Comparison of ENCODE assay signal across 17 cellular contexts in genomic region chr19:31226536-31226935, GRCh38.
A peak's percentile ranks its signal among the peaks of the same experiment; 100 is the strongest.
DNase-seq lines count a peak whose midpoint lies in the region; ATAC-seq, FAIRE-seq and TF ChIP-seq lines count a peak whose summit lies in the region.
"Had no signal": no experiment of that assay in that cellular context is flagged by ENCODE, and none has a peak within 500 bp of the region (broad histone marks: within the 10 kb centered on the region; RNA-seq: fewer than 3 reads in every experiment).

No MANE protein-coding gene starts in this region.

- peak; percentile 16 for FAIRE-seq in HTR-8/SVneo (lab: Jason Lieb, UNC)
- FAIRE-seq: H1, HepG2 had no signal

- H3K27ac ChIP-seq in SK-N-SH (ENCODE audit: low read depth in 2 of 2, low read length in 1 of 2): no peak overlapping the region
- H3K27ac ChIP-seq: 22Rv1, C4-2B had no signal

- no peaks in the 10 kb centered on the region for H4K20me1 ChIP-seq in SK-N-SH (ENCODE audit: insufficient read depth)

- CTCF ChIA-PET in SK-N-SH (lab: Yijun Ruan, JAX): no interaction called here

- peaks cover 0 to 17% of the 10 kb centered on the region in 2 experiments; a peak in 1 of 4 replicates for H3K4me1 ChIP-seq in SK-N-SH (ENCODE audit: control insufficient read depth in 1 of 2, insufficient read depth in 2 of 2, low read depth in 1 of 2, low read length in 1 of 2)
- H3K4me1 ChIP-seq: HAP-1 had no signal

- H3K4me2 ChIP-seq in SK-N-SH: no peak overlapping the region

- no peaks in the 10 kb centered on the region for H3K9me3 ChIP-seq in SK-N-SH
- H3K9me3 ChIP-seq: HAP-1 had no signal

- TF ChIP-seq CTCF in SK-N-SH (IDR thresholded peaks at IDR 0.05): no peak

- DNase-seq in SK-N-SH: no peak
- no peak for DNase-seq in HTR-8/SVneo (ENCODE audit: insufficient read length, low spot score)
- peak; percentile 35 for DNase-seq in fibroblast of gingiva (ENCODE audit: low read depth)
- DNase-seq: ACHN; CD4-positive, alpha-beta memory T cell; DMS79 treated with DMSO at 0.1 percent for 48 hours; GF-D8 had no signal

- no peak for TF ChIP-seq EP300 in SK-N-SH (IDR thresholded peaks at IDR 0.05; ENCODE audit: borderline replicate concordance in 1 of 2, low read depth in 1 of 2, low read length in 1 of 2)

- H3K4me3 ChIP-seq in SK-N-SH (ENCODE audit: low read depth in 2 of 2, low read length in 1 of 2): no peak overlapping the region
- H3K4me3 ChIP-seq: HAP-1 had no signal

- H3K9ac ChIP-seq in SK-N-SH: no peak overlapping the region

- no peak for TF ChIP-seq RAD21 in SK-N-SH (IDR thresholded peaks at IDR 0.05; ENCODE audit: low read length)

- peaks cover 5% of the 10 kb centered on the region for H3F3A ChIP-seq in SK-N-SH (replicated peaks; ENCODE audit: insufficient read depth)

- H3K9me2 ChIP-seq in SK-N-SH: no peaks in the 10 kb centered on the region

- no peaks in the 10 kb centered on the region for H3K79me2 ChIP-seq in SK-N-SH (ENCODE audit: insufficient read depth)

- H2AFZ ChIP-seq in SK-N-SH (ENCODE audit: low read depth): no peak overlapping the region

- POLR2A ChIA-PET in SK-N-SH (lab: Yijun Ruan, JAX): no interaction called here

- ATAC-seq in SK-N-SH treated with all-trans-retinoic acid at 6 μM for 48 hours: no peak
- no peak for ATAC-seq in HG03039 (IDR thresholded peaks at IDR 0.05; ENCODE audit: unreplicated experiment)
- ATAC-seq in HG03175 (IDR thresholded peaks at IDR 0.05; ENCODE audit: unreplicated experiment): no peak
- ATAC-seq in HG03354 (IDR thresholded peaks at IDR 0.05; ENCODE audit: poor library complexity, severe bottlenecking, unreplicated experiment): no peak
- no peak for ATAC-seq in activated CD4-positive, CD25-positive, alpha-beta regulatory T cell treated with anti-CD3 and anti-CD28 coated beads, Interleukin-2, amount 50 U/mL, for 24 hours
- ATAC-seq: HepG2 had no signal

- H3K36me3 ChIP-seq in SK-N-SH (replicated peaks in 1 of 2; ENCODE audit: control insufficient read depth in 1 of 2, insufficient read depth in 2 of 2, low read length in 1 of 2): no peaks in the 10 kb centered on the region
- H3K36me3 ChIP-seq: HAP-1 had no signal

- no peaks in the 10 kb centered on the region for H3K27me3 ChIP-seq in SK-N-SH (ENCODE audit: insufficient read depth)

- WGBS in SK-N-SH (ENCODE audit: low lambda C conversion rate): 73% methylated on average over 2 of the region's 2 CpGs

TF ChIP-seq in SK-N-SH, 30 proteins besides CTCF, POLR2A, EP300 and RAD21:
- TF ChIP-seq NFIC (IDR thresholded peaks at IDR 0.05; ENCODE audit: borderline replicate concordance) (no peak), TCF12 (IDR thresholded peaks at IDR 0.05) (peak; percentile 64), TEAD4 (IDR thresholded peaks at IDR 0.05; ENCODE audit: borderline replicate concordance, insufficient read depth) (no peak), POLR2AphosphoS5 (IDR thresholded peaks at IDR 0.05; ENCODE audit: low read depth, low read length) (no peak), MAX (IDR thresholded peaks at IDR 0.05; ENCODE audit: low read depth) (no peak)

TF ChIP-seq in SK-N-SH treated with all-trans-retinoic acid at 6 μM for 48 hours, 23 proteins besides CTCF, POLR2A, EP300 and RAD21:
- no peak for TF ChIP-seq ARNTL (CRISPR knock-in tag; IDR thresholded peaks at IDR 0.05; ENCODE audit: borderline replicate concordance, low read depth)
- no peak for TF ChIP-seq TCF4 (CRISPR knock-in tag; IDR thresholded peaks at IDR 0.05; ENCODE audit: borderline replicate concordance)
- no peak for TF ChIP-seq OSR1 (CRISPR knock-in tag; IDR thresholded peaks at IDR 0.05)
- no peak for TF ChIP-seq PPARA (CRISPR knock-in tag; IDR thresholded peaks at IDR 0.05; ENCODE audit: borderline replicate concordance)
- no peak for TF ChIP-seq ISL1 (CRISPR knock-in tag; IDR thresholded peaks at IDR 0.05)
- TF ChIP-seq POU6F1 (CRISPR knock-in tag; IDR thresholded peaks at IDR 0.05; ENCODE audit: borderline replicate concordance, low read depth): no peak
- no peak for TF ChIP-seq RARB (CRISPR knock-in tag; IDR thresholded peaks at IDR 0.05)
- TF ChIP-seq ZFP3 (CRISPR knock-in tag; IDR thresholded peaks at IDR 0.05): no peak
TF ChIP-seq in SK-N-SH treated with all-trans-retinoic acid at 6 μM for 48 hours: peak in this region for 0.
